Comparison of ENCODE assay signal across 16 cellular contexts in genomic region chr2:11533278-11534077, GRCh38. TPM values are rescaled to one million over a fixed set of nuclear protein-coding genes. Genes with fewer than 3 reads are reported as not detected.
DNase-seq lines count a peak whose midpoint lies in the region; ATAC-seq, FAIRE-seq and TF ChIP-seq lines count a peak whose summit lies in the region.
"Had no signal": no experiment of that assay in that cellular context is flagged by ENCODE, and none has a peak within 500 bp of the region (broad histone marks: within the 10 kb centered on the region; RNA-seq: fewer than 3 reads in every experiment).

GREB1 (plus strand) TSS chr2:11534045; CDS start chr2:11556615, 22,570 bp downstream.

- peak within 1 kb of the TSS; percentile 63 to 78 for H3K27ac ChIP-seq in testis
- H3K27ac ChIP-seq: SJSA1 had no signal

- no peaks in the 10 kb centered on the region for H3K9me3 Mint-ChIP-seq in WTC11
- no peaks in the 10 kb centered on the region for H3K9me3 Mint-ChIP-seq in activated CD4-positive, alpha-beta T cell treated with anti-CD3 and anti-CD28 coated beads, Interleukin-2, amount 10 ng/mL, durations not matched to agents 24 days and 14 days

- CTCF ChIA-PET in WTC11 (lab: Charles Lee), result interaction anchor here (1.1 to 10.2 kb wide), 16 partner anchors 9 to 401 kb away, joined by 3 to 191 read pairs (median 6); a partner anchor contains a TSS

- H3K36me3 ChIP-seq in testis (ENCODE audit: low read depth, missing control alignments), result no peaks in the 10 kb centered on the region
- H3K36me3 ChIP-seq: SJSA1 had no signal

- DNase-seq in NCI-H748 (lab: John Stamatoyannopoulos, UW; ENCODE audit: unreplicated experiment) (peak; percentile 40), NCI-H748 treated with DMSO at 0.1 percent for 48 hours (lab: John Stamatoyannopoulos, UW) (no peak), WTC11 (ENCODE audit: low spot score) (no peak), foreskin fibroblast (peak; percentile 45 to 79), testis (peak; percentile 82), GM12892 (ENCODE audit: insufficient read length) (no peak)
- DNase-seq in activated CD4-positive, alpha-beta T cell treated with anti-CD3 and anti-CD28 coated beads, Interleukin-2, amount 10 ng/mL, durations not matched to agents 24 days and 14 days, result no peak
- DNase-seq: 8988T; activated CD4-positive, alpha-beta T cell treated with anti-CD3 and anti-CD28 coated beads, Interleukin-2, amount 50 U/mL, for 1 hour; activated naive CD4-positive, alpha-beta T cell; Caco-2; cortex of kidney; NCI-H226; posterior cingulate gyrus had no signal

- intact Hi-C loops in testis (cut with DNase I; ENCODE audit: low total_unique reads), result no loop called here
- intact Hi-C loops in activated CD4-positive, alpha-beta T cell treated with anti-CD3 and anti-CD28 coated beads, Interleukin-2, amount 10 ng/mL, durations not matched to agents 24 days and 14 days (cut with micrococcal nuclease), result no loop called here

- H3K36me3 Mint-ChIP-seq in WTC11, result no peaks in the 10 kb centered on the region
- H3K36me3 Mint-ChIP-seq in activated CD4-positive, alpha-beta T cell treated with anti-CD3 and anti-CD28 coated beads, Interleukin-2, amount 10 ng/mL, durations not matched to agents 24 days and 14 days (ENCODE audit: low read depth), result no peaks in the 10 kb centered on the region

- TF ChIP-seq POLR2A in testis (IDR thresholded peaks at IDR 0.05) (no peak), GM12892 (IDR thresholded peaks at IDR 0.05; ENCODE audit: low read depth, low read length) (no peak)

- H3K27me3 Mint-ChIP-seq in WTC11 (ENCODE audit: low read depth), result no peaks in the 10 kb centered on the region
- peaks cover 21% of the 10 kb centered on the region for H3K27me3 Mint-ChIP-seq in activated CD4-positive, alpha-beta T cell treated with anti-CD3 and anti-CD28 coated beads, Interleukin-2, amount 10 ng/mL, durations not matched to agents 24 days and 14 days

- H3K9me3 ChIP-seq in testis, result no peaks in the 10 kb centered on the region
- H3K9me3 ChIP-seq: Caco-2 had no signal

- WGBS in testis, 2 donors, result 43 to 57% methylated on average over 9 of the region's 9 CpGs

- POLR2A ChIA-PET in WTC11 (lab: Charles Lee), result no interaction called here

- peaks cover 52% of the 10 kb centered on the region for H3K4me1 ChIP-seq in testis
- H3K4me1 ChIP-seq: Caco-2 had no signal

- no peaks in the 10 kb centered on the region for H3K27me3 ChIP-seq in testis

- no peak for TF ChIP-seq CTCF in WTC11 (IDR thresholded peaks at IDR 0.05)
- no peak for TF ChIP-seq CTCF in foreskin fibroblast (IDR thresholded peaks at IDR 0.05; ENCODE audit: low read depth, low read length)
- TF ChIP-seq CTCF in testis (IDR thresholded peaks at IDR 0.05), result no peak

- peak within 1 kb of the TSS; percentile 25; the same call in 1 of the 2 replicates for H3K27ac Mint-ChIP-seq in WTC11
- H3K27ac Mint-ChIP-seq in activated CD4-positive, alpha-beta T cell treated with anti-CD3 and anti-CD28 coated beads, Interleukin-2, amount 10 ng/mL, durations not matched to agents 24 days and 14 days, result no peak within 1 kb of the TSS

- H3K4me3 ChIP-seq in foreskin fibroblast (ENCODE audit: low read depth in 1 of 2, low read length in 2 of 2) (no peak within 1 kb of the TSS), testis (no peak within 1 kb of the TSS)
- H3K4me3 ChIP-seq: SJSA1 had no signal

- H3K4me3 Mint-ChIP-seq in WTC11, result no peak within 1 kb of the TSS
- H3K4me3 Mint-ChIP-seq in activated CD4-positive, alpha-beta T cell treated with anti-CD3 and anti-CD28 coated beads, Interleukin-2, amount 10 ng/mL, durations not matched to agents 24 days and 14 days, result no peak within 1 kb of the TSS

- ATAC-seq in WTC11 (no peak), HG03196 (IDR thresholded peaks at IDR 0.05; ENCODE audit: unreplicated experiment) (no peak)

- no peak for FAIRE-seq in GM12892 (lab: Jason Lieb, UNC)

- H3K4me1 Mint-ChIP-seq in WTC11, result peaks cover 27% of the 10 kb centered on the region
- H3K4me1 Mint-ChIP-seq in activated CD4-positive, alpha-beta T cell treated with anti-CD3 and anti-CD28 coated beads, Interleukin-2, amount 10 ng/mL, durations not matched to agents 24 days and 14 days, result no peaks in the 10 kb centered on the region

TF ChIP-seq in WTC11, 78 proteins besides CTCF, POLR2A, EP300 and RAD21:
- TF ChIP-seq GABPB1 (CRISPR knock-in tag; IDR thresholded peaks at IDR 0.05) (peak; percentile 63), ZNF532 (CRISPR knock-in tag; IDR thresholded peaks at IDR 0.05; ENCODE audit: borderline replicate concordance) (no peak), ESRRA (CRISPR knock-in tag; IDR thresholded peaks at IDR 0.05; ENCODE audit: borderline replicate concordance) (no peak)

RNA-seq across cellular contexts. Expression of gene GREB1, which starts in this region (rescaled TPM):
- total RNA-seq in WTC11 (2021) (31.9 to 35.7 TPM (median 34.4 TPM) in 3 replicates), testis (100 to 1,000 TPM in 1 of 2 donors, 10 to 100 TPM in 1; 91.0 to 136 TPM)
- polyA plus RNA-seq in testis (ENCODE audit: insufficient read depth, low read depth, low replicate concordance), result 29.8 TPM
- polyA plus RNA-seq in GM12892 (2012; ENCODE audit: missing spikeins), result 0.13 TPM
- 0.05 and 0.24 TPM in 2 replicates for total RNA-seq in activated CD4-positive, alpha-beta T cell treated with anti-CD3 and anti-CD28 coated beads, Interleukin-2, amount 10 ng/mL, durations not matched to agents 24 days and 14 days
- total RNA-seq: SJSA1 had no signal

Comparison
In these comparisons a context has a peak if more than half of its experiments do, and no peak if none do; other contexts are left out.
1. RNA of gene GREB1 (total RNA-seq): 91.0 to 136 TPM in testis and 31.9 to 35.7 TPM in WTC11; 0.05 to 0.24 TPM in activated CD4-positive, alpha-beta T cell treated with anti-CD3 and anti-CD28 coated beads, Interleukin-2, amount 10 ng/mL, durations not matched to agents 24 days and 14 days; every median in the first group is over 10 times any median in the second.
2. DNase-seq: peak in NCI-H748 (single experiment), foreskin fibroblast (2 of 2) and testis (single experiment); none in NCI-H748 treated with DMSO at 0.1 percent for 48 hours (single experiment), WTC11 (single experiment), GM12892 (single experiment) and activated CD4-positive, alpha-beta T cell treated with anti-CD3 and anti-CD28 coated beads, Interleukin-2, amount 10 ng/mL, durations not matched to agents 24 days and 14 days (single experiment).